Comparison of ENCODE assay signal across 8 cellular contexts in genomic region chr13:36275190-36276002, GRCh38. TPM values are rescaled to one million over a fixed set of nuclear protein-coding genes. Genes with fewer than 3 reads are reported as not detected.
DNase-seq lines count a peak whose midpoint lies in the region; ATAC-seq and TF ChIP-seq lines count a peak whose summit lies in the region.

No MANE protein-coding gene starts in this region.

- H3K27ac ChIP-seq in OCI-LY3 (ENCODE audit: low read length) (no peak overlapping the region), endodermal cell (ENCODE audit: low read depth, low read length) (no peak overlapping the region)
- no peak overlapping the region for H3K27ac ChIP-seq in naive thymus-derived CD4-positive, alpha-beta T cell (ENCODE audit: low read depth, low read length)

- H3K4me1 Mint-ChIP-seq in endodermal cell, result peaks cover 4% of the 10 kb centered on the region
- no peaks in the 10 kb centered on the region for H3K4me1 Mint-ChIP-seq in nephron progenitor cell
- H3K4me1 Mint-ChIP-seq in naive thymus-derived CD4-positive, alpha-beta T cell, result no peaks in the 10 kb centered on the region

- H3K9ac ChIP-seq in OCI-LY3 (ENCODE audit: low read length) (no peak overlapping the region), endodermal cell (ENCODE audit: extremely low read depth, low read length, poor library complexity, severe bottlenecking) (no peak overlapping the region)

- in situ Hi-C loops in Caki2 (cut with HindIII; ENCODE audit: low pct_unique_long_range_greater_than_20kb, low sequenced_read_pairs), result no loop called here

- H3K4me2 ChIP-seq in OCI-LY3 (ENCODE audit: low read length), result no peak overlapping the region

- H3K36me3 Mint-ChIP-seq in endodermal cell (ENCODE audit: low read depth), result peaks cover 13% of the 10 kb centered on the region
- peaks cover 9% of the 10 kb centered on the region for H3K36me3 Mint-ChIP-seq in nephron progenitor cell (ENCODE audit: low read depth)
- no peaks in the 10 kb centered on the region for H3K36me3 Mint-ChIP-seq in naive thymus-derived CD4-positive, alpha-beta T cell

- H3K4me3 ChIP-seq in OCI-LY3 (ENCODE audit: low read length), result no peak overlapping the region
- H3K4me3 ChIP-seq in endodermal cell (ENCODE audit: low read length), result no peak overlapping the region
- no peak overlapping the region for H3K4me3 ChIP-seq in naive thymus-derived CD4-positive, alpha-beta T cell (ENCODE audit: low read length)

- H3K27me3 ChIP-seq in OCI-LY3 (ENCODE audit: low read depth, low read length) (no peaks in the 10 kb centered on the region), endodermal cell (ENCODE audit: control insufficient read depth, insufficient read depth, low read length, poor library complexity, severe bottlenecking) (no peaks in the 10 kb centered on the region)
- no peaks in the 10 kb centered on the region for H3K27me3 ChIP-seq in naive thymus-derived CD4-positive, alpha-beta T cell (ENCODE audit: control insufficient read depth in 2 of 2, insufficient read depth in 2 of 2, low read length in 2 of 2)

- TF ChIP-seq CTCF in OCI-LY3 (IDR thresholded peaks at IDR 0.05; ENCODE audit: low read depth, low read length) (peak; percentile 56), endodermal cell (conservative IDR thresholded peaks at IDR 0.05) (peak; percentile 85), nephron progenitor cell (IDR thresholded peaks at IDR 0.05) (peak; percentile 50)

- peak; percentile 16 for DNase-seq in Caki2 (ENCODE audit: low read depth)
- DNase-seq in HT-29 (ENCODE audit: low spot score), result peak; percentile 82
- no peak for DNase-seq in endodermal cell
- peak; percentile 8 for DNase-seq in nephron progenitor cell
- DNase-seq in activated CD8-positive, alpha-beta memory T cell treated with anti-CD3 and anti-CD28 coated beads, Interleukin-2, amount 50 U/mL, for 48 hours, result no peak
- DNase-seq in naive thymus-derived CD4-positive, alpha-beta T cell, result no peak

- no peaks in the 10 kb centered on the region for H3K9me3 Mint-ChIP-seq in endodermal cell
- H3K9me3 Mint-ChIP-seq in nephron progenitor cell, result peaks cover 10% of the 10 kb centered on the region
- H3K9me3 Mint-ChIP-seq in naive thymus-derived CD4-positive, alpha-beta T cell, result no peaks in the 10 kb centered on the region

- H3K36me3 ChIP-seq in OCI-LY3 (replicated peaks; ENCODE audit: low read depth, low read length) (no peaks in the 10 kb centered on the region), endodermal cell (ENCODE audit: control insufficient read depth, insufficient read depth, low read length) (no peaks in the 10 kb centered on the region)
- no peaks in the 10 kb centered on the region for H3K36me3 ChIP-seq in naive thymus-derived CD4-positive, alpha-beta T cell (ENCODE audit: control insufficient read depth in 2 of 3, insufficient read depth in 3 of 3, low read length in 3 of 3)

- WGBS in endodermal cell (ENCODE audit: insufficient coverage in 1 of 2, insufficient read length in 1 of 2), 2 experiments, result 97 to 100% methylated on average over 2 to 3 of the region's 3 CpGs

- CTCF ChIA-PET in naive thymus-derived CD4-positive, alpha-beta T cell (lab: Charles Lee), result interaction anchor here (1.1 to 1.3 kb wide), 2 partner anchors 11 to 12 kb away, joined by 3 to 4 read pairs; no protein-coding TSS in a partner anchor

- no peak overlapping the region for H3K27ac Mint-ChIP-seq in endodermal cell
- H3K27ac Mint-ChIP-seq in nephron progenitor cell, result no peak overlapping the region
- no peak overlapping the region for H3K27ac Mint-ChIP-seq in naive thymus-derived CD4-positive, alpha-beta T cell

- H3K9me3 ChIP-seq in OCI-LY3 (ENCODE audit: insufficient read depth, low read length), result no peaks in the 10 kb centered on the region
- no peaks in the 10 kb centered on the region for H3K9me3 ChIP-seq in endodermal cell (ENCODE audit: control insufficient read depth, low read length)
- no peaks in the 10 kb centered on the region for H3K9me3 ChIP-seq in naive thymus-derived CD4-positive, alpha-beta T cell (ENCODE audit: control insufficient read depth in 2 of 3, low read length in 3 of 3)

- no peak for ATAC-seq in HG03520 (IDR thresholded peaks at IDR 0.05; ENCODE audit: unreplicated experiment)
- ATAC-seq in naive thymus-derived CD4-positive, alpha-beta T cell, result no peak

- no peaks in the 10 kb centered on the region for H3K79me2 ChIP-seq in OCI-LY3 (ENCODE audit: low read length)

- POLR2A ChIA-PET in naive thymus-derived CD4-positive, alpha-beta T cell (lab: Charles Lee), result no interaction called here

- H3K4me3 Mint-ChIP-seq in endodermal cell (no peak overlapping the region), nephron progenitor cell (no peak overlapping the region)
- no peak overlapping the region for H3K4me3 Mint-ChIP-seq in naive thymus-derived CD4-positive, alpha-beta T cell

- H3K27me3 Mint-ChIP-seq in endodermal cell (ENCODE audit: insufficient read depth) (no peaks in the 10 kb centered on the region), nephron progenitor cell (ENCODE audit: low read depth, poor library complexity) (peaks cover 7% of the 10 kb centered on the region)
- peaks cover 0 to 17% (median 10%) of the 10 kb centered on the region in 5 donors for H3K27me3 Mint-ChIP-seq in naive thymus-derived CD4-positive, alpha-beta T cell

- H3K4me1 ChIP-seq in OCI-LY3 (ENCODE audit: low read length) (no peaks in the 10 kb centered on the region), endodermal cell (ENCODE audit: control insufficient read depth, insufficient read depth, low read length) (no peaks in the 10 kb centered on the region)
- no peaks in the 10 kb centered on the region for H3K4me1 ChIP-seq in naive thymus-derived CD4-positive, alpha-beta T cell (ENCODE audit: control insufficient read depth in 2 of 2, insufficient read depth in 2 of 2, low read length in 2 of 2)

- no peak overlapping the region for H2AFZ ChIP-seq in OCI-LY3 (ENCODE audit: low read depth, low read length)

- H4K20me1 ChIP-seq in OCI-LY3 (ENCODE audit: insufficient read depth, low read length), result no peaks in the 10 kb centered on the region

- intact Hi-C loops in naive thymus-derived CD4-positive, alpha-beta T cell (cut with micrococcal nuclease), result no loop called here

RNA-seq across cellular contexts. Expression of gene CCDC169, which starts 22.2 kb away (rescaled TPM):
- total RNA-seq in Caki2 (2014; rRNA removed; shearing (Covaris generic); ENCODE audit: low replicate concordance), result not detected in 2 replicates
- not detected in 2 replicates for total RNA-seq in HT-29 (2014; rRNA removed; shearing (Covaris generic))
- 10 to 100 TPM; 18.2 to 26.3 TPM for total RNA-seq in endodermal cell
- 6.7 TPM for polyA plus RNA-seq in endodermal cell (2013, experiment 1 of 2)
- polyA plus RNA-seq in endodermal cell (2013, experiment 2 of 2), result 5.4 TPM
- under 1 TPM in 2 of 5 experiments, not detected in 3; 0.41 to 0.42 TPM for total RNA-seq in naive thymus-derived CD4-positive, alpha-beta T cell
- polyA plus RNA-seq in naive thymus-derived CD4-positive, alpha-beta T cell, result not detected

Comparison
In these comparisons a context has a peak if more than half of its experiments do, and no peak if none do; other contexts are left out.
1. DNase-seq: peak in Caki2 (single experiment), HT-29 (single experiment) and nephron progenitor cell (single experiment); none in endodermal cell (single experiment), activated CD8-positive, alpha-beta memory T cell treated with anti-CD3 and anti-CD28 coated beads, Interleukin-2, amount 50 U/mL, for 48 hours (single experiment) and naive thymus-derived CD4-positive, alpha-beta T cell (0 of 9).
2. RNA of gene CCDC169, which starts 22.2 kb away (total RNA-seq): 18.2 to 26.3 TPM in endodermal cell; 0.41 to 0.42 TPM in naive thymus-derived CD4-positive, alpha-beta T cell, not detected in Caki2 and not detected in HT-29; every median in the first group is over 10 times any median in the second.
3. Peak in every context shown above with its lines, with median percentiles within 50 percentile points of each other: CTCF ChIP-seq.